8 cellular contexts compared by ENCODE assay signal in the genomic region with DNA sequence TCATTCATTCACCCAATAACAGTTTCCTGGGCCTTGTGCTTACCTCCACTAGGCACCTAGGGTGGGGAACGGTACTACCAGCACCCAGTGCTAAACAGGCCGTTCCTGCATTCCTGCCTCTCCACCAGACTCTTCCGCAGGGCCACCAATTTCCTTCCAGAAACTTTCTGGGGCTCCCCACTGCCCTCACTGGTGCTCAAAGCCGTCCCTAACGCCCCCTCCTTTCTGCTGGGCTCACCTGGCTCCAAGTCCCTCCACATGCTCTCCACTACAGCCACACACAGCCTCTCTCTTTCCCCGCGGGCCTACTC. TPM values are rescaled to one million over a fixed set of nuclear protein-coding genes. Genes with fewer than 3 reads are reported as not detected.
DNase-seq lines count a peak whose midpoint lies in the region; ATAC-seq, FAIRE-seq and TF ChIP-seq lines count a peak whose summit lies in the region.

No MANE protein-coding gene starts in this region.

- TF ChIP-seq RAD21 in A549 (conservative IDR thresholded peaks at IDR 0.05 in 1 of 2, IDR thresholded peaks at IDR 0.05 in 1 of 2): no peak

- H3K9me3 ChIP-seq in A549: no peaks in the 10 kb centered on the region
- no peaks in the 10 kb centered on the region for H3K9me3 ChIP-seq in mononuclear cell (ENCODE audit: low read depth, low read length)

- ATAC-seq in A549: peak; percentile 0 to 1; a peak in 2 of 6 replicates
- ATAC-seq in GM21723 (IDR thresholded peaks at IDR 0.05; ENCODE audit: unreplicated experiment): no peak

- TF ChIP-seq EP300 in A549 (IDR thresholded peaks at IDR 0.05): no peak

- FAIRE-seq in A549 (lab: Jason Lieb, UNC): no peak

- peak overlapping the region; percentile 93 for H3K4me2 ChIP-seq in A549

- POLR2A ChIA-PET in A549 (lab: Yijun Ruan, JAX): no interaction called here

- in situ Hi-C loops in brain microvascular endothelial cell (cut with HindIII; ENCODE audit: low pct_ligation_motif_present, low sequenced_read_pairs): no loop called here

- WGBS in A549 (ENCODE audit: missing lambda C conversion rate): 23% methylated on average over 7 of the region's 7 CpGs

- no peaks in the 10 kb centered on the region for H3K27me3 ChIP-seq in brain microvascular endothelial cell (replicated peaks)
- H3K27me3 ChIP-seq in mononuclear cell (ENCODE audit: insufficient read depth, low read length): no peaks in the 10 kb centered on the region

- no peak for TF ChIP-seq POLR2A in A549 (IDR thresholded peaks at IDR 0.05; ENCODE audit: low read length)

- H3K4me1 ChIP-seq in A549 (peaks cover 47% of the 10 kb centered on the region), mononuclear cell (ENCODE audit: insufficient read depth, low read length) (peaks cover 43% of the 10 kb centered on the region)

- peak overlapping the region; percentile 99 for H3K27ac ChIP-seq in A549
- H3K27ac ChIP-seq in brain microvascular endothelial cell: peak overlapping the region; percentile 36

- H3K36me3 ChIP-seq in brain microvascular endothelial cell (replicated peaks): peaks cover 2% of the 10 kb centered on the region

- peak overlapping the region; percentile 86 for H3K4me3 ChIP-seq in A549
- H3K4me3 ChIP-seq in brain microvascular endothelial cell (ENCODE audit: low read depth, low read length): peak overlapping the region; percentile 70
- H3K4me3 ChIP-seq in mononuclear cell (ENCODE audit: low read length): peak overlapping the region; percentile 62

- TF ChIP-seq CTCF in A549 (IDR thresholded peaks at IDR 0.05) (no peak), brain microvascular endothelial cell (IDR thresholded peaks at IDR 0.05; ENCODE audit: low read depth, low read length, missing control alignments) (no peak)

- DNase-seq in A549 (ENCODE audit: low read depth in 1 of 2, low spot score in 1 of 2) (no peak), HT-29 (ENCODE audit: low spot score) (peak; percentile 29), brain microvascular endothelial cell (no peak), cerebellar cortex (ENCODE audit: low spot score) (no peak), DMS53 (lab: John Stamatoyannopoulos, UW) (no peak), RPMI8226 (no peak)

- CTCF ChIA-PET in A549 (lab: Yijun Ruan, JAX): interaction anchor here (1.2 to 1.7 kb wide), 3 partner anchors 11 to 44 kb away, joined by 3 read pairs; no protein-coding TSS in a partner anchor

TF ChIP-seq in A549, 52 proteins besides CTCF, POLR2A, EP300 and RAD21:
- TF ChIP-seq HDAC2 (IDR thresholded peaks at IDR 0.05) (no peak), ELK1 (IDR thresholded peaks at IDR 0.05; ENCODE audit: low read depth, low read length) (no peak), NFE2L2 (conservative IDR thresholded peaks at IDR 0.05; ENCODE audit: low read length) (no peak), KDM5A (IDR thresholded peaks at IDR 0.05) (no peak), TP53 (CRISPR knock-in tag; IDR thresholded peaks at IDR 0.05) (no peak)
TF ChIP-seq in A549: peak in this region for 0.

RNA-seq across cellular contexts. Expression of gene PHF19, which starts 1.4 kb away (rescaled TPM):
- polyA plus RNA-seq in A549 (2011; rRNA removed) (50.7 and 64.9 TPM in 2 replicates), A549 (2017; fragmentation: RNase III; extraction: RNeasy Plus Mini Kit Qiagen cat#74134 plus additional on column Dnase treatment) (102 to 105 TPM (median 104 TPM) in 3 replicates)
- polyA plus RNA-seq in A549 (2012; cell fraction: cytosol; rRNA removed): 185 and 190 TPM in 2 replicates
- polyA plus RNA-seq in A549 (2012; cell fraction: nucleus; rRNA removed): 139 and 140 TPM in 2 replicates
- polyA minus RNA-seq in A549 (2011; rRNA and poly(A)+ RNA removed): 103 and 110 TPM in 2 replicates
- 100 and 106 TPM in 2 replicates for total RNA-seq in HT-29 (2014; rRNA removed; shearing (Covaris generic))
- 31.6 TPM for total RNA-seq in mononuclear cell

RNA-seq across cellular contexts. Expression of gene PSMD5, which starts 32.9 kb away (rescaled TPM):
- polyA plus RNA-seq in A549 (2011; rRNA removed) (52.3 and 63.7 TPM in 2 replicates), A549 (2017; fragmentation: RNase III; extraction: RNeasy Plus Mini Kit Qiagen cat#74134 plus additional on column Dnase treatment) (34.6 to 42.4 TPM (median 40.0 TPM) in 3 replicates)
- 19.4 and 22.8 TPM in 2 replicates for polyA plus RNA-seq in A549 (2012; cell fraction: cytosol; rRNA removed)
- polyA plus RNA-seq in A549 (2012; cell fraction: nucleus; rRNA removed): 8.8 and 12.9 TPM in 2 replicates
- polyA minus RNA-seq in A549 (2011; rRNA and poly(A)+ RNA removed): 17.1 and 17.5 TPM in 2 replicates
- total RNA-seq in HT-29 (2014; rRNA removed; shearing (Covaris generic)): 17.4 and 26.5 TPM in 2 replicates
- 27.5 TPM for total RNA-seq in mononuclear cell

RNA-seq across cellular contexts. Expression of gene TRAF1, which starts 51.0 kb away (rescaled TPM):
- polyA plus RNA-seq in A549 (2011; rRNA removed) (3.4 and 4.1 TPM in 2 replicates), A549 (2017; fragmentation: RNase III; extraction: RNeasy Plus Mini Kit Qiagen cat#74134 plus additional on column Dnase treatment) (2.0 to 4.6 TPM (median 2.1 TPM) in 3 replicates)
- polyA plus RNA-seq in A549 (2012; cell fraction: cytosol; rRNA removed): 2.1 and 2.6 TPM in 2 replicates
- 8.0 and 8.1 TPM in 2 replicates for polyA plus RNA-seq in A549 (2012; cell fraction: nucleus; rRNA removed)
- 3.8 and 5.4 TPM in 2 replicates for polyA minus RNA-seq in A549 (2011; rRNA and poly(A)+ RNA removed)
- total RNA-seq in HT-29 (2014; rRNA removed; shearing (Covaris generic)): 0.41 and 0.73 TPM in 2 replicates
- total RNA-seq in mononuclear cell: 88.8 TPM

Comparison
In these comparisons a context has a peak if more than half of its experiments do, and no peak if none do; other contexts are left out.
1. RNA of gene TRAF1, which starts 51.0 kb away (total RNA-seq): 88.8 TPM in mononuclear cell (single experiment); 0.41 to 0.73 TPM in HT-29; every median in the first group is over 10 times any median in the second.
2. Peak in every context shown above with its lines, with median percentiles within 50 percentile points of each other: H3K4me3 ChIP-seq.